ENCODE assay signal across 11 cellular contexts in genomic region chr1:226111865-226112395, GRCh38. TPM values are rescaled to one million over a fixed set of nuclear protein-coding genes. Genes with fewer than 3 reads are reported as not detected.
DNase-seq lines count a peak whose midpoint lies in the region; ATAC-seq and TF ChIP-seq lines count a peak whose summit lies in the region.
"Had no signal": no experiment of that assay in that cellular context is flagged by ENCODE, and none has a peak within 500 bp of the region (broad histone marks: within the 10 kb centered on the region; RNA-seq: fewer than 3 reads in every experiment).

No MANE protein-coding gene starts in this region.

- H3K4me1 Mint-ChIP-seq in CD4-positive, CD25-positive, alpha-beta regulatory T cell: peaks cover 0 to 24% (median 4%) of the 10 kb centered on the region in 4 donors
- H3K4me1 Mint-ChIP-seq in central memory CD8-positive, alpha-beta T cell: peaks cover 19% of the 10 kb centered on the region
- H3K4me1 Mint-ChIP-seq in nephron progenitor cell: peaks cover 41% of the 10 kb centered on the region

- no peak for TF ChIP-seq CTCF in nephron progenitor cell (IDR thresholded peaks at IDR 0.05)
- no peak for TF ChIP-seq CTCF in BE2C (IDR thresholded peaks at IDR 0.05; ENCODE audit: low read depth, low read length)

- no peaks in the 10 kb centered on the region for H3K27me3 ChIP-seq in CD4-positive, CD25-positive, alpha-beta regulatory T cell (ENCODE audit: control insufficient read depth, insufficient read depth, low read length)
- no peaks in the 10 kb centered on the region for H3K27me3 ChIP-seq in HUES48 (ENCODE audit: control insufficient read depth, insufficient read depth, low read length)
- no peaks in the 10 kb centered on the region for H3K27me3 ChIP-seq in BE2C
- H3K27me3 ChIP-seq: esophagus squamous epithelium had no signal

- peaks cover 0 to 1% (median 0%) of the 10 kb centered on the region in 7 donors for H3K9me3 Mint-ChIP-seq in CD4-positive, CD25-positive, alpha-beta regulatory T cell
- no peaks in the 10 kb centered on the region for H3K9me3 Mint-ChIP-seq in central memory CD8-positive, alpha-beta T cell
- H3K9me3 Mint-ChIP-seq in nephron progenitor cell: peaks cover 4% of the 10 kb centered on the region

- H3K27me3 Mint-ChIP-seq in CD4-positive, CD25-positive, alpha-beta regulatory T cell: no peaks in the 10 kb centered on the region
- no peaks in the 10 kb centered on the region for H3K27me3 Mint-ChIP-seq in central memory CD8-positive, alpha-beta T cell
- H3K27me3 Mint-ChIP-seq in nephron progenitor cell (ENCODE audit: low read depth, poor library complexity): peaks cover 12% of the 10 kb centered on the region

- no peaks in the 10 kb centered on the region for H3K36me3 ChIP-seq in CD4-positive, CD25-positive, alpha-beta regulatory T cell (ENCODE audit: control insufficient read depth, insufficient read depth, low read length)
- H3K36me3 ChIP-seq in HUES48 (ENCODE audit: control insufficient read depth, insufficient read depth, low read length) (no peaks in the 10 kb centered on the region), BE2C (no peaks in the 10 kb centered on the region)
- H3K36me3 ChIP-seq: esophagus squamous epithelium had no signal

- no peak overlapping the region for H3K4me3 ChIP-seq in CD4-positive, CD25-positive, alpha-beta regulatory T cell (ENCODE audit: low read depth, low read length)
- H3K4me3 ChIP-seq in HUES48 (ENCODE audit: low read depth, low read length) (peak overlapping the region; percentile 63), BE2C (ENCODE audit: low read depth, low read length) (no peak overlapping the region)

- H3K9me3 ChIP-seq in CD4-positive, CD25-positive, alpha-beta regulatory T cell (ENCODE audit: control insufficient read depth in 2 of 2, low read length in 2 of 2): no peaks in the 10 kb centered on the region
- no peaks in the 10 kb centered on the region for H3K9me3 ChIP-seq in HUES48 (ENCODE audit: control insufficient read depth, insufficient read depth, low read length)
- H3K9me3 ChIP-seq in BE2C: no peaks in the 10 kb centered on the region
- H3K9me3 ChIP-seq: esophagus squamous epithelium had no signal

- peak overlapping the region; percentile 63 to 89 (median 76) for H3K4me3 Mint-ChIP-seq in CD4-positive, CD25-positive, alpha-beta regulatory T cell
- H3K4me3 Mint-ChIP-seq in central memory CD8-positive, alpha-beta T cell: peak overlapping the region; percentile 96
- H3K4me3 Mint-ChIP-seq in nephron progenitor cell: peak overlapping the region; percentile 41

- no peak overlapping the region for H3K27ac ChIP-seq in CD4-positive, CD25-positive, alpha-beta regulatory T cell (ENCODE audit: insufficient read depth, low read length, poor library complexity, severe bottlenecking)
- H3K27ac ChIP-seq in HUES48 (ENCODE audit: low read depth, low read length): peak overlapping the region; percentile 67

- H3K27ac Mint-ChIP-seq in CD4-positive, CD25-positive, alpha-beta regulatory T cell: no peak overlapping the region
- no peak overlapping the region for H3K27ac Mint-ChIP-seq in central memory CD8-positive, alpha-beta T cell (ENCODE audit: low read depth)
- H3K27ac Mint-ChIP-seq in nephron progenitor cell: no peak overlapping the region

- no peak for DNase-seq in CD4-positive, CD25-positive, alpha-beta regulatory T cell
- DNase-seq in central memory CD8-positive, alpha-beta T cell (ENCODE audit: low spot score in 2 of 2): no peak
- DNase-seq in nephron progenitor cell: no peak
- no peak for DNase-seq in BE2C
- DNase-seq in Ammon's horn (ENCODE audit: low spot score): no peak
- DNase-seq: COR-L47, esophagus squamous epithelium, NCI-H187 treated with DMSO at 0.1 percent for 48 hours had no signal

- H3K36me3 Mint-ChIP-seq in CD4-positive, CD25-positive, alpha-beta regulatory T cell: no peaks in the 10 kb centered on the region
- H3K36me3 Mint-ChIP-seq in central memory CD8-positive, alpha-beta T cell (ENCODE audit: insufficient read depth): peaks cover 2% of the 10 kb centered on the region
- H3K36me3 Mint-ChIP-seq in nephron progenitor cell (ENCODE audit: low read depth): no peaks in the 10 kb centered on the region

- H3K4me1 ChIP-seq in CD4-positive, CD25-positive, alpha-beta regulatory T cell (ENCODE audit: control insufficient read depth, insufficient read depth, low read length, poor library complexity, severe bottlenecking): peaks cover 10% of the 10 kb centered on the region
- peaks cover 35% of the 10 kb centered on the region for H3K4me1 ChIP-seq in HUES48 (ENCODE audit: control insufficient read depth, insufficient read depth, low read length)
- H3K4me1 ChIP-seq in BE2C: peaks cover 17% of the 10 kb centered on the region

- H3K9ac ChIP-seq in HUES48 (ENCODE audit: low read depth, low read length): no peak overlapping the region

- no peak for ATAC-seq in CD4-positive, CD25-positive, alpha-beta regulatory T cell (ENCODE audit: low read depth in 2 of 2)
- no peak for ATAC-seq in central memory CD8-positive, alpha-beta T cell (replicated peaks; ENCODE audit: extremely low read depth, poor library complexity, severe bottlenecking)
- ATAC-seq in GM19324 (IDR thresholded peaks at IDR 0.05; ENCODE audit: low FRiP score, unreplicated experiment) (no peak), GM18858 (IDR thresholded peaks at IDR 0.05; ENCODE audit: unreplicated experiment) (no peak)

RNA-seq across cellular contexts. Expression of gene H3-3A, which starts 49.4 kb away (rescaled TPM):
- 408 TPM for total RNA-seq in CD4-positive, CD25-positive, alpha-beta regulatory T cell
- 1,000 to 10,000 TPM in 2 of 4 donors, 100 to 1,000 TPM in 2; 858 to 1,137 (median 1,025) TPM for polyA plus RNA-seq in CD4-positive, CD25-positive, alpha-beta regulatory T cell
- polyA plus RNA-seq in BE2C (2012; ENCODE audit: insufficient read depth, insufficient read length, low read depth): 794 TPM

Comparison
In these comparisons a context has a peak if more than half of its experiments do, and no peak if none do; other contexts are left out.
1. H3K4me3 Mint-ChIP-seq: peak in every context shown above with its lines; median percentile 96 in central memory CD8-positive, alpha-beta T cell; 76 in CD4-positive, CD25-positive, alpha-beta regulatory T cell; 41 in nephron progenitor cell.